In the genomic region with DNA sequence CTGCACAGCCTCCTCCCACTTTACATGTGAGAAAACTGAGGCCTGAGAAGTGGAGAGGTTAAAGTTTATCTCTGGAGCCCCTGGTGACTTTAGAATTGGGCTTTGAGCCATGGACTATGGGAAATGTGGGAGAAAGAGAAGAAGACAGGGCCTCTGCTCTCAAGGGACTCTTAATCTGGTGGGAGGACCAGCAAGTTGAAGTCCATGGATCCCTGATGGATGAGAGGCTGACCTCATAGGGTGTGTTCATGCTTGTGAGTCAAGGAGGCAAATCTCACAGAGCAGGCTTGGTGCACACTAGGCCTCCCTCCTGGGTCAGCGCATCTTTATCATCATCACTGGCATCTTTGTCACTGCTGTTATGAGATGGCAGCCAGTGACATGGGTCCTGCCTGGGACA, we compare ENCODE assay signal across 14 cellular contexts.
"Had no signal": no experiment of that assay in that cellular context is flagged by ENCODE, and none has a peak within 500 bp of the region (broad histone marks: within the 10 kb centered on the region; RNA-seq: fewer than 3 reads in every experiment).

No MANE protein-coding gene starts in this region.

- H3K4me1 ChIP-seq: breast epithelium had no signal

- H3K27ac Mint-ChIP-seq: activated CD4-positive, alpha-beta T cell treated with anti-CD3 and anti-CD28 coated beads, Interleukin-2, amount 10 ng/mL, durations not matched to agents 7 days and 5 days; activated T-cell treated with anti-CD3 and anti-CD28 coated beads, Interleukin-2, amount 50 U/mL, for 72 hours; nephron progenitor cell; stimulated activated naive B cell treated with anti-CD40 and anti-IgM and Interleukin-4, amounts not matched to agents 10 μg/mL and 1 μg/mL and 100 μg/mL, for 72 hours had no signal

- H3K4me3 Mint-ChIP-seq: activated CD4-positive, alpha-beta T cell treated with anti-CD3 and anti-CD28 coated beads, Interleukin-2, amount 10 ng/mL, durations not matched to agents 7 days and 5 days; activated T-cell treated with anti-CD3 and anti-CD28 coated beads, Interleukin-2, amount 50 U/mL, for 72 hours; nephron progenitor cell; stimulated activated naive B cell treated with anti-CD40 and anti-IgM and Interleukin-4, amounts not matched to agents 10 μg/mL and 1 μg/mL and 100 μg/mL, for 72 hours had no signal

- H3K4me3 ChIP-seq: breast epithelium, thoracic aorta had no signal

- H3K27me3 Mint-ChIP-seq: activated CD4-positive, alpha-beta T cell treated with anti-CD3 and anti-CD28 coated beads, Interleukin-2, amount 10 ng/mL, durations not matched to agents 7 days and 5 days had no signal

- H3K9me3 ChIP-seq: breast epithelium, thoracic aorta had no signal

- H3K36me3 Mint-ChIP-seq: stimulated activated naive B cell treated with anti-CD40 and anti-IgM and Interleukin-4, amounts not matched to agents 10 μg/mL and 1 μg/mL and 100 μg/mL, for 72 hours had no signal

- H3K27ac ChIP-seq: breast epithelium, thoracic aorta had no signal

- H3K9me3 Mint-ChIP-seq: activated CD4-positive, alpha-beta T cell treated with anti-CD3 and anti-CD28 coated beads, Interleukin-2, amount 10 ng/mL, durations not matched to agents 7 days and 5 days had no signal

- ATAC-seq: activated T-cell treated with anti-CD3 and anti-CD28 coated beads, Interleukin-2, amount 50 U/mL, for 72 hours; stimulated activated naive B cell treated with anti-CD40 and anti-IgM and Interleukin-4, amounts not matched to agents 10 μg/mL and 1 μg/mL and 100 μg/mL, for 72 hours had no signal

- H3K4me1 Mint-ChIP-seq: activated CD4-positive, alpha-beta T cell treated with anti-CD3 and anti-CD28 coated beads, Interleukin-2, amount 10 ng/mL, durations not matched to agents 7 days and 5 days; stimulated activated naive B cell treated with anti-CD40 and anti-IgM and Interleukin-4, amounts not matched to agents 10 μg/mL and 1 μg/mL and 100 μg/mL, for 72 hours had no signal

- DNase-seq: activated CD4-positive, alpha-beta T cell treated with anti-CD3 and anti-CD28 coated beads, Interleukin-2, amount 10 ng/mL, durations not matched to agents 7 days and 5 days; activated CD8-positive, alpha-beta memory T cell treated with anti-CD3 and anti-CD28 coated beads, Interleukin-2, amount 50 U/mL, for 4 hours; activated effector memory CD4-positive, alpha-beta T cell treated with anti-CD3 and anti-CD28 coated beads, Interleukin-2, amount 50 U/mL, for 16 hours; activated naive CD4-positive, alpha-beta T cell treated with anti-CD3 and anti-CD28 coated beads, Interleukin-2, amount 50 U/mL, for 16 hours; activated T-cell treated with anti-CD3 and anti-CD28 coated beads, Interleukin-2, amount 50 U/mL, for 72 hours; cerebellar nuclear complex; cortex of kidney; nephron progenitor cell; occipital lobe; stimulated activated naive B cell treated with anti-CD40 and anti-IgM and Interleukin-4, amounts not matched to agents 10 μg/mL and 1 μg/mL and 100 μg/mL, for 72 hours; T-helper 1 cell; T-helper 9 cell had no signal

- H3K27me3 ChIP-seq: breast epithelium had no signal

- H3K36me3 ChIP-seq: breast epithelium, thoracic aorta had no signal
